ENCODE assay signal across 28 cellular contexts in genomic region chr10:87060280-87060928, GRCh38. TPM values are rescaled to one million over a fixed set of nuclear protein-coding genes. Genes with fewer than 3 reads are reported as not detected.
"Had no signal": no experiment of that assay in that cellular context is flagged by ENCODE, and none has a peak within 500 bp of the region (broad histone marks: within the 10 kb centered on the region; RNA-seq: fewer than 3 reads in every experiment).

No MANE protein-coding gene starts in this region.

- H3K79me2 ChIP-seq: hepatocyte had no signal

- H3K27me3 ChIP-seq: ascending aorta, gastroesophageal sphincter, hepatocyte, pancreas, spleen, suprapubic skin, tibial nerve had no signal

- H3K4me3 Mint-ChIP-seq: activated CD4-positive, alpha-beta T cell treated with anti-CD3 and anti-CD28 coated beads for 36 hours; activated CD8-positive, alpha-beta memory T cell treated with anti-CD3 and anti-CD28 coated beads, Interleukin-2, amount 10 ng/mL, durations not matched to agents 7 days and 5 days; activated CD8-positive, alpha-beta T cell treated with anti-CD3 and anti-CD28 coated beads, Interleukin-2, amount 10 ng/mL, durations not matched to agents 7 days and 5 days; activated naive CD8-positive, alpha-beta T cell treated with anti-CD3 and anti-CD28 coated beads, Interleukin-2, amount 10 ng/mL, durations not matched to agents 7 days and 5 days; central memory CD8-positive, alpha-beta T cell; dendritic cell treated with granulocyte-macrophage colony-stimulating factor and Interleukin-4, amounts not matched to agents 40 ng/mL and 50 ng/mL, for 4 days; mesothelial cell of epicardium; naive thymus-derived CD4-positive, alpha-beta T cell; T-cell; T-helper 2 cell treated with Interferon-gamma antibody and Interleukin-4, amounts not matched to agents 5 μg/mL and 100 μg/mL, for 36 hours had no signal

- H3K4me2 ChIP-seq: hepatocyte had no signal

- H3K4me1 ChIP-seq: ascending aorta, gastroesophageal sphincter, pancreas, psoas muscle, suprapubic skin had no signal

- H3K4me1 Mint-ChIP-seq: activated CD4-positive, alpha-beta T cell treated with anti-CD3 and anti-CD28 coated beads for 36 hours; activated CD8-positive, alpha-beta memory T cell treated with anti-CD3 and anti-CD28 coated beads, Interleukin-2, amount 10 ng/mL, durations not matched to agents 7 days and 5 days; central memory CD8-positive, alpha-beta T cell; mesothelial cell of epicardium; naive thymus-derived CD4-positive, alpha-beta T cell; T-cell had no signal

- DNase-seq: activated CD4-positive, alpha-beta T cell treated with anti-CD3 and anti-CD28 coated beads for 36 hours; activated CD4-positive, CD25-positive, alpha-beta regulatory T cell; activated CD8-positive, alpha-beta memory T cell treated with anti-CD3 and anti-CD28 coated beads, Interleukin-2, amount 10 ng/mL, durations not matched to agents 7 days and 5 days; activated CD8-positive, alpha-beta T cell treated with anti-CD3 and anti-CD28 coated beads, Interleukin-2, amount 10 ng/mL, durations not matched to agents 7 days and 5 days; activated naive CD8-positive, alpha-beta T cell treated with anti-CD3 and anti-CD28 coated beads, Interleukin-2, amount 10 ng/mL, durations not matched to agents 7 days and 5 days; activated T-cell treated with anti-CD3 and anti-CD28 coated beads, Interleukin-2, amount 50 U/mL, for 48 hours; islet precursor cell; left ventricle myocardium superior; naive thymus-derived CD4-positive, alpha-beta T cell; nucleus accumbens; pancreas; psoas muscle; spleen; stimulated activated naive CD4-positive, alpha-beta T cell; T-cell had no signal

- H3K9me3 Mint-ChIP-seq: activated naive CD8-positive, alpha-beta T cell treated with anti-CD3 and anti-CD28 coated beads, Interleukin-2, amount 10 ng/mL, durations not matched to agents 7 days and 5 days; activated T-helper 2 cell treated with anti-CD3 and anti-CD28 coated beads, Interferon-gamma antibody, Interleukin-2, Interleukin-4, amounts not matched to agents 10 μg/mL and 5 μg/mL and 100 μg/mL, durations not matched to agents 14 hours and 24 hours and 36 hours; central memory CD8-positive, alpha-beta T cell; dendritic cell treated with granulocyte-macrophage colony-stimulating factor and Interleukin-4, amounts not matched to agents 40 ng/mL and 50 ng/mL, for 4 days; mesothelial cell of epicardium; naive thymus-derived CD4-positive, alpha-beta T cell; T-cell; T-helper 2 cell treated with Interferon-gamma antibody and Interleukin-4, amounts not matched to agents 5 μg/mL and 100 μg/mL, for 36 hours had no signal

- H3K9me3 ChIP-seq: ascending aorta, gastroesophageal sphincter, pancreas, psoas muscle, spleen, suprapubic skin, tibial nerve had no signal

- H3K4me3 ChIP-seq: ascending aorta, gastroesophageal sphincter, hepatocyte, pancreas, psoas muscle, spleen, suprapubic skin, tibial nerve had no signal

- ATAC-seq: activated CD4-positive, alpha-beta T cell treated with anti-CD3 and anti-CD28 coated beads for 36 hours; activated CD8-positive, alpha-beta memory T cell treated with anti-CD3 and anti-CD28 coated beads, Interleukin-2, amount 10 ng/mL, durations not matched to agents 7 days and 5 days; activated CD8-positive, alpha-beta T cell treated with anti-CD3 and anti-CD28 coated beads, Interleukin-2, amount 10 ng/mL, durations not matched to agents 7 days and 5 days; gastroesophageal sphincter; left ventricle myocardium superior; naive thymus-derived CD4-positive, alpha-beta T cell; pancreas; psoas muscle; T-cell had no signal

- H3K27ac ChIP-seq: ascending aorta, gastroesophageal sphincter, hepatocyte, pancreas, psoas muscle, spleen, suprapubic skin, tibial nerve had no signal

- H2AFZ ChIP-seq: hepatocyte had no signal

- H3K27me3 Mint-ChIP-seq: activated CD4-positive, alpha-beta T cell treated with anti-CD3 and anti-CD28 coated beads for 36 hours; activated CD8-positive, alpha-beta memory T cell treated with anti-CD3 and anti-CD28 coated beads, Interleukin-2, amount 10 ng/mL, durations not matched to agents 7 days and 5 days; activated naive CD8-positive, alpha-beta T cell treated with anti-CD3 and anti-CD28 coated beads, Interleukin-2, amount 10 ng/mL, durations not matched to agents 7 days and 5 days; central memory CD8-positive, alpha-beta T cell; dendritic cell treated with granulocyte-macrophage colony-stimulating factor and Interleukin-4, amounts not matched to agents 40 ng/mL and 50 ng/mL, for 4 days; naive thymus-derived CD4-positive, alpha-beta T cell; T-cell had no signal

- H3K27ac Mint-ChIP-seq: activated CD4-positive, alpha-beta T cell treated with anti-CD3 and anti-CD28 coated beads for 36 hours; activated CD8-positive, alpha-beta memory T cell treated with anti-CD3 and anti-CD28 coated beads, Interleukin-2, amount 10 ng/mL, durations not matched to agents 7 days and 5 days; activated CD8-positive, alpha-beta T cell treated with anti-CD3 and anti-CD28 coated beads, Interleukin-2, amount 10 ng/mL, durations not matched to agents 7 days and 5 days; activated naive CD8-positive, alpha-beta T cell treated with anti-CD3 and anti-CD28 coated beads, Interleukin-2, amount 10 ng/mL, durations not matched to agents 7 days and 5 days; activated T-helper 2 cell treated with anti-CD3 and anti-CD28 coated beads, Interferon-gamma antibody, Interleukin-2, Interleukin-4, amounts not matched to agents 10 μg/mL and 5 μg/mL and 100 μg/mL, durations not matched to agents 14 hours and 24 hours and 36 hours; dendritic cell treated with granulocyte-macrophage colony-stimulating factor and Interleukin-4, amounts not matched to agents 40 ng/mL and 50 ng/mL, for 4 days; mesothelial cell of epicardium; T-cell; T-helper 2 cell treated with Interferon-gamma antibody and Interleukin-4, amounts not matched to agents 5 μg/mL and 100 μg/mL, for 36 hours had no signal

RNA-seq across cellular contexts. Expression of gene FAM25A, which starts 40.3 kb away (rescaled TPM):
- total RNA-seq: activated CD4-positive, alpha-beta T cell treated with anti-CD3 and anti-CD28 coated beads for 36 hours; activated CD8-positive, alpha-beta memory T cell treated with anti-CD3 and anti-CD28 coated beads, Interleukin-2, amount 10 ng/mL, durations not matched to agents 7 days and 5 days; activated CD8-positive, alpha-beta T cell treated with anti-CD3 and anti-CD28 coated beads, Interleukin-2, amount 10 ng/mL, durations not matched to agents 7 days and 5 days; activated naive CD8-positive, alpha-beta T cell treated with anti-CD3 and anti-CD28 coated beads, Interleukin-2, amount 10 ng/mL, durations not matched to agents 7 days and 5 days; activated T-helper 2 cell treated with anti-CD3 and anti-CD28 coated beads, Interferon-gamma antibody, Interleukin-2, Interleukin-4, amounts not matched to agents 10 μg/mL and 5 μg/mL and 100 μg/mL, durations not matched to agents 14 hours and 24 hours and 36 hours; ascending aorta; epithelial cell of proximal tubule; gastroesophageal sphincter; hepatocyte; left ventricle myocardium superior; mesothelial cell of epicardium; naive thymus-derived CD4-positive, alpha-beta T cell; pancreas; psoas muscle; spleen; T-cell; tibial nerve; ureter had no signal
- polyA plus RNA-seq: hepatocyte; naive thymus-derived CD4-positive, alpha-beta T cell; neural cell; spleen had no signal
